Comparison of ENCODE assay signal across 16 cellular contexts in genomic region chr9:16318516-16319060, GRCh38.
DNase-seq lines count a peak whose midpoint lies in the region; ATAC-seq lines count a peak whose summit lies in the region.
"Had no signal": no experiment of that assay in that cellular context is flagged by ENCODE, and none has a peak within 500 bp of the region (broad histone marks: within the 10 kb centered on the region; RNA-seq: fewer than 3 reads in every experiment).

No MANE protein-coding gene starts in this region.

- no peak overlapping the region for H3K4me3 ChIP-seq in mesenchymal stem cell (ENCODE audit: insufficient read depth in 1 of 2, low read depth in 1 of 2, low read length in 2 of 2)
- H3K4me3 ChIP-seq: SJSA1 had no signal

- H2AFZ ChIP-seq in mesenchymal stem cell (ENCODE audit: low read depth, low read length), result no peak overlapping the region

- H3K4me1 ChIP-seq in mesenchymal stem cell (ENCODE audit: control insufficient read depth, insufficient read depth, low read depth, low read length), result peaks cover 2% of the 10 kb centered on the region
- H3K4me1 ChIP-seq: SJSA1 had no signal

- no peak overlapping the region for H2BK5ac ChIP-seq in mesenchymal stem cell (ENCODE audit: low read depth, low read length, poor library complexity, severe bottlenecking)

- H3K4me2 ChIP-seq in mesenchymal stem cell (ENCODE audit: low read length, poor library complexity, severe bottlenecking), result no peak overlapping the region

- H2AK5ac ChIP-seq in mesenchymal stem cell (ENCODE audit: low read length, severe bottlenecking), result no peak overlapping the region

- H3K23ac ChIP-seq in mesenchymal stem cell (ENCODE audit: low read length in 2 of 2), result no peak overlapping the region

- peak overlapping the region; percentile 35 for H4K91ac ChIP-seq in mesenchymal stem cell (ENCODE audit: low read length)

- H2BK15ac ChIP-seq in mesenchymal stem cell (ENCODE audit: low read depth, poor library complexity, severe bottlenecking), result no peak overlapping the region

- 95% methylated on average over 20 of the region's 20 CpGs for WGBS in mesenchymal stem cell

- no peaks in the 10 kb centered on the region for H3K36me3 ChIP-seq in mesenchymal stem cell (ENCODE audit: control insufficient read depth in 1 of 2, insufficient read depth in 2 of 2, low read depth in 1 of 2, low read length in 2 of 2)
- H3K36me3 ChIP-seq: SJSA1 had no signal

- no peak overlapping the region for H3K9ac ChIP-seq in mesenchymal stem cell (ENCODE audit: low read length)

- H3K4ac ChIP-seq in mesenchymal stem cell (ENCODE audit: low read depth in 1 of 2, low read length in 2 of 2), result no peak overlapping the region

- no peak overlapping the region for H2BK120ac ChIP-seq in mesenchymal stem cell (ENCODE audit: low read depth, low read length)

- H3K27me3 ChIP-seq in mesenchymal stem cell (ENCODE audit: control insufficient read depth in 1 of 2, insufficient read depth in 1 of 2, low read length in 2 of 2), result no peaks in the 10 kb centered on the region
- H3K27me3 ChIP-seq: SJSA1 had no signal

- H3K79me1 ChIP-seq in mesenchymal stem cell (replicated peaks; ENCODE audit: low read length, poor library complexity, severe bottlenecking), result no peaks in the 10 kb centered on the region

- no peak overlapping the region for H3K27ac ChIP-seq in mesenchymal stem cell (ENCODE audit: low read length, poor library complexity, severe bottlenecking)
- H3K27ac ChIP-seq: C4-2B, SJSA1 had no signal

- no peak overlapping the region for H3K14ac ChIP-seq in mesenchymal stem cell (ENCODE audit: low read length in 2 of 2)

- H3K18ac ChIP-seq in mesenchymal stem cell (ENCODE audit: low read depth in 1 of 2, low read length in 2 of 2), result no peak overlapping the region

- peak; percentile 14 for DNase-seq in activated effector memory CD4-positive, alpha-beta T cell treated with anti-CD3 and anti-CD28 coated beads, Interleukin-2, amount 50 U/mL, for 16 hours
- DNase-seq in activated effector memory CD4-positive, alpha-beta T cell treated with Interleukin-2 at 50 U/mL for 16 hours, result no peak
- peak; percentile 71 for DNase-seq in NCI-H69 (lab: John Stamatoyannopoulos, UW)
- DNase-seq in mesenchymal stem cell, result no peak
- no peak for DNase-seq in glomerular visceral epithelial cell (ENCODE audit: extremely low spot score)
- no peak for DNase-seq in activated T-cell treated with anti-CD3 and anti-CD28 coated beads, Interleukin-2, amount 50 U/mL, for 1 hour
- DNase-seq: EL, KG1, NCI-H1048, NCI-H2029, NCI-H524 treated with DMSO at 0.1 percent for 48 hours, PC-3 had no signal

- no peak for ATAC-seq in GM21786 (IDR thresholded peaks at IDR 0.05; ENCODE audit: unreplicated experiment)
- ATAC-seq: HepG2, PC-3 had no signal

- no peak overlapping the region for H4K8ac ChIP-seq in mesenchymal stem cell (ENCODE audit: low read length)

- H2BK12ac ChIP-seq in mesenchymal stem cell (ENCODE audit: low read length in 2 of 2), result no peak overlapping the region

- no peaks in the 10 kb centered on the region for H3K9me3 ChIP-seq in mesenchymal stem cell (ENCODE audit: control insufficient read depth, low read length)
- H3K9me3 ChIP-seq: SJSA1 had no signal

Comparison
In these comparisons a context has a peak if more than half of its experiments do, and no peak if none do; other contexts are left out.
1. DNase-seq: peak in activated effector memory CD4-positive, alpha-beta T cell treated with anti-CD3 and anti-CD28 coated beads, Interleukin-2, amount 50 U/mL, for 16 hours (single experiment) and NCI-H69 (single experiment); none in activated effector memory CD4-positive, alpha-beta T cell treated with Interleukin-2 at 50 U/mL for 16 hours (single experiment), mesenchymal stem cell (single experiment), glomerular visceral epithelial cell (single experiment) and activated T-cell treated with anti-CD3 and anti-CD28 coated beads, Interleukin-2, amount 50 U/mL, for 1 hour (single experiment).